Comparison of ENCODE assay signal across 21 cellular contexts in the genomic region with DNA sequence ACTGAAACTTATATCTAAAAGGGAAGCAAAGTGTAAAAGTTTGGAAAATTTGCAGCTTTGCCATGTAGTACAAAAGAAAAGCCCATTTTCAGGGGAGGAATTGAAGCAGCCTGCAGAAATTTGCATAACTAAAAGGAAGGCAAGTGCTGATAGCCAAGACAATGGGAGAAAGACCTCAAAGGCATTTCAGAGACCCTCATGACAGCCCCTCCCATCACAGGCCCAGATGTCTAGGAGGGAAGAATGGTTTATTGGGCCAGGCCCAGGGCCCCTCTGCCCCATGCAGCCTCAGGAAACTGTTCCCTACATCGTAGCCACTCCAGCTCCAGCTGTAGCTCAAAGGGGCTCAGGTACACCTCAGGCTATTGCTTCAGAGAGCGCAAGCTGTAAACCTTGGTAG.
"Had no signal": no experiment of that assay in that cellular context is flagged by ENCODE, and none has a peak within 500 bp of the region (broad histone marks: within the 10 kb centered on the region; RNA-seq: fewer than 3 reads in every experiment).

No MANE protein-coding gene starts in this region.

- H3K4me1 ChIP-seq: breast epithelium had no signal

- H3K27ac Mint-ChIP-seq: activated CD8-positive, alpha-beta T cell treated with anti-CD3 and anti-CD28 coated beads, Interleukin-2, amount 10 ng/mL, durations not matched to agents 7 days and 5 days; activated naive CD4-positive, alpha-beta T cell treated with anti-CD3 and anti-CD28 coated beads, Interleukin-2, amount 50 U/mL, for 24 hours; T-helper 1 cell treated with Interleukin-12 subunit alpha and Interleukin-12 subunit beta and Interleukin-4 antibody, amounts not matched to agents 30 μg/mL and 1 μg/mL, for 36 hours had no signal

- H3K9me3 Mint-ChIP-seq: activated naive CD4-positive, alpha-beta T cell treated with anti-CD3 and anti-CD28 coated beads, Interleukin-2, amount 50 U/mL, for 24 hours; T-helper 1 cell treated with Interleukin-12 subunit alpha and Interleukin-12 subunit beta and Interleukin-4 antibody, amounts not matched to agents 30 μg/mL and 1 μg/mL, for 36 hours had no signal

- H3K27ac ChIP-seq: breast epithelium, PC-9 had no signal

- H2AFZ ChIP-seq: PC-9 had no signal

- H3K4me3 Mint-ChIP-seq: activated CD8-positive, alpha-beta T cell treated with anti-CD3 and anti-CD28 coated beads, Interleukin-2, amount 10 ng/mL, durations not matched to agents 7 days and 5 days; activated naive CD4-positive, alpha-beta T cell treated with anti-CD3 and anti-CD28 coated beads, Interleukin-2, amount 50 U/mL, for 24 hours; T-helper 1 cell treated with Interleukin-12 subunit alpha and Interleukin-12 subunit beta and Interleukin-4 antibody, amounts not matched to agents 30 μg/mL and 1 μg/mL, for 36 hours had no signal

- H3K27me3 ChIP-seq: breast epithelium had no signal

- H3K27me3 Mint-ChIP-seq: activated naive CD4-positive, alpha-beta T cell treated with anti-CD3 and anti-CD28 coated beads, Interleukin-2, amount 50 U/mL, for 24 hours had no signal

- ATAC-seq: activated CD8-positive, alpha-beta T cell treated with anti-CD3 and anti-CD28 coated beads, Interleukin-2, amount 10 ng/mL, durations not matched to agents 7 days and 5 days had no signal

- DNase-seq: activated CD4-positive, alpha-beta T cell treated with anti-CD3 and anti-CD28 coated beads for 48 hours; activated CD4-positive, alpha-beta T cell treated with anti-CD3 and anti-CD28 coated beads, Interleukin-2, amount 50 U/mL, for 4 hours; activated CD4-positive, CD25-positive, alpha-beta regulatory T cell treated with anti-CD3 and anti-CD28 coated beads, Interleukin-2, amount 50 U/mL, for 72 hours; activated CD8-positive, alpha-beta memory T cell treated with anti-CD3 and anti-CD28 coated beads, Interleukin-2, amount 50 U/mL, for 48 hours; activated CD8-positive, alpha-beta T cell treated with anti-CD3 and anti-CD28 coated beads, Interleukin-2, amount 10 ng/mL, durations not matched to agents 7 days and 5 days; activated T-cell treated with anti-CD3 and anti-CD28 coated beads, Interleukin-2, amount 50 U/mL, for 1 hour; aorta; caudate nucleus; MV-4-11; NCI-H1105; NCI-H1436 treated with DMSO at 0.1 percent for 48 hours; NCI-H187; NCI-H2081; NCI-H510A treated with DMSO at 0.1 percent for 48 hours; NCI-H69; NK-92 treated with Interleukin-12 subunit alpha and Interleukin-12 subunit beta, amount 100 ng/mL, for 24 hours; PC-9; SHP77 treated with DMSO at 0.1 percent for 48 hours had no signal

- H3K36me3 ChIP-seq: breast epithelium had no signal

- H3K4me3 ChIP-seq: breast epithelium, PC-9 had no signal

- H3K9me3 ChIP-seq: breast epithelium had no signal

- H3K4me2 ChIP-seq: PC-9 had no signal
